ENCODE assay signal across 25 cellular contexts in genomic region chr7:99219185-99219767, GRCh38. TPM values are rescaled to one million over a fixed set of nuclear protein-coding genes. Genes with fewer than 3 reads are reported as not detected.
"Had no signal": no experiment of that assay in that cellular context is flagged by ENCODE, and none has a peak within 500 bp of the region (broad histone marks: within the 10 kb centered on the region; RNA-seq: fewer than 3 reads in every experiment).

No MANE protein-coding gene starts in this region.

- H3K27ac ChIP-seq: parathyroid adenoma, tibial artery had no signal

- H2AFZ ChIP-seq: parathyroid adenoma had no signal

- H3K36me3 ChIP-seq: tibial artery had no signal

- H3K79me2 ChIP-seq: parathyroid adenoma had no signal

- H3K4me1 Mint-ChIP-seq: activated CD4-positive, alpha-beta T cell treated with anti-CD3 and anti-CD28 coated beads, Interleukin-2, amount 10 ng/mL, durations not matched to agents 24 days and 14 days; activated T-helper 17 cell treated with anti-CD3 and anti-CD28 coated beads, Interleukin-2, amount 50 U/mL, for 72 hours; brain had no signal

- H3K9me3 ChIP-seq: tibial artery had no signal

- ATAC-seq: activated T-helper 17 cell treated with anti-CD3 and anti-CD28 coated beads, Interleukin-2, amount 50 U/mL, for 72 hours; left lobe of liver had no signal

- H3K9me3 Mint-ChIP-seq: activated CD4-positive, alpha-beta T cell treated with anti-CD3 and anti-CD28 coated beads, Interleukin-2, amount 10 ng/mL, durations not matched to agents 24 days and 14 days; activated CD8-positive, alpha-beta T cell treated with anti-CD3 and anti-CD28 coated beads for 36 hours; activated naive CD8-positive, alpha-beta T cell treated with anti-CD3 and anti-CD28 coated beads, Interleukin-2, amount 50 U/mL, for 24 hours; activated T-helper 17 cell treated with anti-CD3 and anti-CD28 coated beads, Interleukin-2, amount 50 U/mL, for 72 hours; brain; T-helper 2 cell treated with Interferon-gamma antibody and Interleukin-4, amounts not matched to agents 5 μg/mL and 100 μg/mL, for 36 hours had no signal

- H3K4me3 ChIP-seq: tibial artery had no signal

- H3K27ac Mint-ChIP-seq: activated CD4-positive, alpha-beta T cell treated with anti-CD3 and anti-CD28 coated beads, Interleukin-2, amount 10 ng/mL, durations not matched to agents 24 days and 14 days; activated CD8-positive, alpha-beta T cell treated with anti-CD3 and anti-CD28 coated beads for 36 hours; activated naive CD8-positive, alpha-beta T cell treated with anti-CD3 and anti-CD28 coated beads, Interleukin-2, amount 50 U/mL, for 24 hours; activated T-helper 17 cell treated with anti-CD3 and anti-CD28 coated beads, Interleukin-2, amount 50 U/mL, for 72 hours; brain; naive B cell; T-helper 2 cell treated with Interferon-gamma antibody and Interleukin-4, amounts not matched to agents 5 μg/mL and 100 μg/mL, for 36 hours had no signal

- H3K4me3 Mint-ChIP-seq: activated CD4-positive, alpha-beta T cell treated with anti-CD3 and anti-CD28 coated beads, Interleukin-2, amount 10 ng/mL, durations not matched to agents 24 days and 14 days; activated CD8-positive, alpha-beta T cell treated with anti-CD3 and anti-CD28 coated beads for 36 hours; activated naive CD8-positive, alpha-beta T cell treated with anti-CD3 and anti-CD28 coated beads, Interleukin-2, amount 50 U/mL, for 24 hours; activated T-helper 17 cell treated with anti-CD3 and anti-CD28 coated beads, Interleukin-2, amount 50 U/mL, for 72 hours; brain; T-helper 2 cell treated with Interferon-gamma antibody and Interleukin-4, amounts not matched to agents 5 μg/mL and 100 μg/mL, for 36 hours had no signal

- H3K4me1 ChIP-seq: parathyroid adenoma had no signal

- H3K27me3 ChIP-seq: tibial artery had no signal

- DNase-seq: activated CD4-positive, alpha-beta T cell treated with anti-CD3 and anti-CD28 coated beads, Interleukin-2, amount 10 ng/mL, durations not matched to agents 24 days and 14 days; activated CD4-positive, CD25-positive, alpha-beta regulatory T cell; activated CD8-positive, alpha-beta T cell treated with anti-CD3 and anti-CD28 coated beads for 36 hours; activated naive CD4-positive, alpha-beta T cell; activated naive CD8-positive, alpha-beta T cell treated with anti-CD3 and anti-CD28 coated beads, Interleukin-2, amount 50 U/mL, for 24 hours; activated T-cell treated with anti-CD3 and anti-CD28 coated beads, Interleukin-2, amount 50 U/mL, for 1 hour; anterior cingulate cortex; caudate nucleus; foreskin melanocyte; glutamatergic neuron; mammary epithelial cell; midbrain; naive B cell; stimulated activated CD4-positive, alpha-beta T cell treated with anti-CD3 and anti-CD28 coated beads, Interleukin-12 subunit alpha, Interleukin-12 subunit beta, amount 100 ng/mL, for 4 hours; stimulated activated CD4-positive, alpha-beta T cell treated with anti-CD3 and anti-CD28 coated beads, Interleukin-1b, Interleukin-23, amount 100 ng/mL, for 48 hours; stimulated activated naive CD4-positive, alpha-beta T cell treated with Interleukin-2 at 50 U/mL for 16 hours; substantia nigra; tibial artery had no signal

- H3K27me3 Mint-ChIP-seq: activated CD4-positive, alpha-beta T cell treated with anti-CD3 and anti-CD28 coated beads, Interleukin-2, amount 10 ng/mL, durations not matched to agents 24 days and 14 days; activated CD8-positive, alpha-beta T cell treated with anti-CD3 and anti-CD28 coated beads for 36 hours; activated naive CD8-positive, alpha-beta T cell treated with anti-CD3 and anti-CD28 coated beads, Interleukin-2, amount 50 U/mL, for 24 hours had no signal

- H3K36me3 Mint-ChIP-seq: brain, naive B cell had no signal

RNA-seq across cellular contexts. Expression of gene KPNA7, which starts 11.4 kb away (rescaled TPM):
- total RNA-seq: activated CD4-positive, alpha-beta T cell treated with anti-CD3 and anti-CD28 coated beads, Interleukin-2, amount 10 ng/mL, durations not matched to agents 24 days and 14 days; activated T-helper 17 cell treated with anti-CD3 and anti-CD28 coated beads, Interleukin-2, amount 50 U/mL, for 72 hours; epithelial cell of proximal tubule; renal cortical epithelial cell had no signal

RNA-seq across cellular contexts. Expression of gene MYH16, which starts 53.4 kb away (rescaled TPM):
- total RNA-seq: activated CD4-positive, alpha-beta T cell treated with anti-CD3 and anti-CD28 coated beads, Interleukin-2, amount 10 ng/mL, durations not matched to agents 24 days and 14 days; activated CD8-positive, alpha-beta T cell treated with anti-CD3 and anti-CD28 coated beads for 36 hours; activated T-helper 17 cell treated with anti-CD3 and anti-CD28 coated beads, Interleukin-2, amount 50 U/mL, for 72 hours; left lobe of liver had no signal
